Comparison of ENCODE assay signal across 13 cellular contexts in the genomic region with DNA sequence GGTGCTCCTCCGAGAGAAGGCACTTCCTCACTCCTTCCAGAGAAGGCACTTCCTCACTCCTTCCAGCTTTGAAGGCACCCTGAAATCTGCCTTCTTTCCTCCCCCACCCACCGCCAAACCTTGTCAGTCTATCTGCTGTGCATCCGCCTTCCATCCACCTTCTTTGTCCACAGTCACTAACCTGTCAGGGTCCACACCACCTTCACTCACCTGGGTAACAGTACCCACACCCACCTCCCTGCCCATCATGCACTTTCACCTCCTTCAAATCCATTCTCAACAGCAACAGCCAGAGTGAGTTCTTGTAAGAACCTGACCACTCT. TPM values are rescaled to one million over a fixed set of nuclear protein-coding genes. Genes with fewer than 3 reads are reported as not detected.
DNase-seq lines count a peak whose midpoint lies in the region; ATAC-seq lines count a peak whose summit lies in the region.
"Had no signal": no experiment of that assay in that cellular context is flagged by ENCODE, and none has a peak within 500 bp of the region (broad histone marks: within the 10 kb centered on the region; RNA-seq: fewer than 3 reads in every experiment).

No MANE protein-coding gene starts in this region.

- H2BK120ac ChIP-seq in mesendoderm (ENCODE audit: low read depth, low read length): no peak overlapping the region

- peaks cover 5% of the 10 kb centered on the region for H3K79me1 ChIP-seq in mesendoderm (ENCODE audit: low read length)

- no peak overlapping the region for H3K9ac ChIP-seq in mesendoderm (ENCODE audit: low read length)

- no peaks in the 10 kb centered on the region for H3K9me3 Mint-ChIP-seq in T-cell
- H3K9me3 Mint-ChIP-seq in effector memory CD8-positive, alpha-beta T cell: no peaks in the 10 kb centered on the region
- no peaks in the 10 kb centered on the region for H3K9me3 Mint-ChIP-seq in stimulated activated effector memory CD8-positive, alpha-beta T cell treated with anti-CD3 and anti-CD28 coated beads, Interleukin-12 subunit alpha, Interleukin-12 subunit beta, amount 100 ng/mL, for 72 hours

- ATAC-seq in T-cell (replicated peaks in 1 of 4): no peak
- no peak for ATAC-seq in effector memory CD8-positive, alpha-beta T cell (replicated peaks)
- ATAC-seq in stimulated activated effector memory CD8-positive, alpha-beta T cell treated with anti-CD3 and anti-CD28 coated beads, Interleukin-12 subunit alpha, Interleukin-12 subunit beta, amount 100 ng/mL, for 72 hours: no peak
- ATAC-seq in aorta (ENCODE audit: low FRiP score): no peak
- ATAC-seq in HG03159 (IDR thresholded peaks at IDR 0.05; ENCODE audit: unreplicated experiment): no peak

- H2AK5ac ChIP-seq in mesendoderm (ENCODE audit: low read length): no peak overlapping the region

- H3K36me3 ChIP-seq in aorta (ENCODE audit: control insufficient read depth in 1 of 2, insufficient read depth in 2 of 2, low read length in 1 of 2): no peaks in the 10 kb centered on the region
- no peaks in the 10 kb centered on the region for H3K36me3 ChIP-seq in mesendoderm (ENCODE audit: control insufficient read depth, insufficient read depth, low read length)
- H3K36me3 ChIP-seq: vagina had no signal

- H4K8ac ChIP-seq in mesendoderm (ENCODE audit: low read depth, low read length): no peak overlapping the region

- H3K4me1 ChIP-seq in aorta (ENCODE audit: control insufficient read depth in 1 of 2, insufficient read depth in 2 of 2, low read length in 2 of 2) (no peaks in the 10 kb centered on the region), mesendoderm (ENCODE audit: control insufficient read depth, low read depth, low read length) (peaks cover 6% of the 10 kb centered on the region)

- DNase-seq in activated T-cell treated with anti-CD3 and anti-CD28 coated beads, Interleukin-2, amount 50 U/mL, for 1 hour: peak; percentile 17
- DNase-seq in activated T-cell treated with anti-CD3 and anti-CD28 coated beads for 4 hours (no peak), T-cell (peak in 1 of 34 experiments; percentile 19), aorta (no peak), mesendoderm (no peak)
- no peak for DNase-seq in effector memory CD8-positive, alpha-beta T cell
- no peak for DNase-seq in stimulated activated effector memory CD8-positive, alpha-beta T cell treated with anti-CD3 and anti-CD28 coated beads, Interleukin-12 subunit alpha, Interleukin-12 subunit beta, amount 100 ng/mL, for 72 hours (ENCODE audit: low spot score in 2 of 2)
- DNase-seq: NCI-H2171 had no signal

- H3K9me3 ChIP-seq in aorta (ENCODE audit: control insufficient read depth, low read length): no peaks in the 10 kb centered on the region
- H3K9me3 ChIP-seq: vagina had no signal

- H3K4me3 Mint-ChIP-seq in T-cell: peak overlapping the region in 2 of 3 donors; percentile 67 to 85
- H3K4me3 Mint-ChIP-seq in effector memory CD8-positive, alpha-beta T cell: peak overlapping the region; percentile 72 to 84
- peak overlapping the region; percentile 77 for H3K4me3 Mint-ChIP-seq in stimulated activated effector memory CD8-positive, alpha-beta T cell treated with anti-CD3 and anti-CD28 coated beads, Interleukin-12 subunit alpha, Interleukin-12 subunit beta, amount 100 ng/mL, for 72 hours

- H3K4me2 ChIP-seq in mesendoderm (ENCODE audit: low read length): no peak overlapping the region

- H3K27me3 ChIP-seq in aorta (ENCODE audit: control insufficient read depth in 1 of 2, insufficient read depth in 2 of 2, low read length in 1 of 2) (no peaks in the 10 kb centered on the region), mesendoderm (ENCODE audit: insufficient read depth, low read length, poor library complexity) (no peaks in the 10 kb centered on the region)
- H3K27me3 ChIP-seq: vagina had no signal

- H3K36me3 Mint-ChIP-seq in T-cell: peaks cover 5% of the 10 kb centered on the region
- peaks cover 18% of the 10 kb centered on the region for H3K36me3 Mint-ChIP-seq in effector memory CD8-positive, alpha-beta T cell (ENCODE audit: insufficient read depth)
- H3K36me3 Mint-ChIP-seq in stimulated activated effector memory CD8-positive, alpha-beta T cell treated with anti-CD3 and anti-CD28 coated beads, Interleukin-12 subunit alpha, Interleukin-12 subunit beta, amount 100 ng/mL, for 72 hours: peaks cover 52% of the 10 kb centered on the region

- 78 to 84% methylated on average over 3 of the region's 3 CpGs for WGBS in aorta, 2 donors
- no CpG with 5 or more reads among the region's 3 CpGs for WGBS in mesendoderm (ENCODE audit: extremely low coverage, insufficient coverage, low lambda C conversion rate)

- no peak overlapping the region for H3K4ac ChIP-seq in mesendoderm (ENCODE audit: low read depth, low read length)

- H3K27ac Mint-ChIP-seq in T-cell: peak overlapping the region; percentile 98 to 99
- H3K27ac Mint-ChIP-seq in effector memory CD8-positive, alpha-beta T cell: peak overlapping the region; percentile 85 to 97
- peak overlapping the region; percentile 100 for H3K27ac Mint-ChIP-seq in stimulated activated effector memory CD8-positive, alpha-beta T cell treated with anti-CD3 and anti-CD28 coated beads, Interleukin-12 subunit alpha, Interleukin-12 subunit beta, amount 100 ng/mL, for 72 hours

- no peaks in the 10 kb centered on the region for H3K79me2 ChIP-seq in mesendoderm (ENCODE audit: control insufficient read depth, insufficient read depth, low read length)

- no peak overlapping the region for H3K27ac ChIP-seq in aorta (ENCODE audit: low read depth in 1 of 2, low read length in 2 of 2)
- no peak overlapping the region for H3K27ac ChIP-seq in mesendoderm (ENCODE audit: low read depth, low read length)

- POLR2A ChIA-PET in T-cell (lab: Charles Lee): interaction anchor here in 1 of 2 donors (0.5 kb wide), 1 partner anchor 1093 kb away, joined by 4 read pairs; no protein-coding TSS in a partner anchor

- no peak overlapping the region for H3K18ac ChIP-seq in mesendoderm (ENCODE audit: low read length)

- H3K4me1 Mint-ChIP-seq in T-cell: peaks cover 63 to 66% (median 66%) of the 10 kb centered on the region in 3 donors
- H3K4me1 Mint-ChIP-seq in effector memory CD8-positive, alpha-beta T cell (ENCODE audit: low read depth in 2 of 2): peaks cover 57 to 59% of the 10 kb centered on the region in 2 donors
- H3K4me1 Mint-ChIP-seq in stimulated activated effector memory CD8-positive, alpha-beta T cell treated with anti-CD3 and anti-CD28 coated beads, Interleukin-12 subunit alpha, Interleukin-12 subunit beta, amount 100 ng/mL, for 72 hours: peaks cover 67% of the 10 kb centered on the region

- H2BK15ac ChIP-seq in mesendoderm (replicated peaks; ENCODE audit: low read depth): no peak overlapping the region

- H4K5ac ChIP-seq in mesendoderm (ENCODE audit: low read length): no peak overlapping the region

- H3K27me3 Mint-ChIP-seq in T-cell: no peaks in the 10 kb centered on the region
- no peaks in the 10 kb centered on the region for H3K27me3 Mint-ChIP-seq in effector memory CD8-positive, alpha-beta T cell

- H3K4me3 ChIP-seq in aorta (ENCODE audit: low read length in 2 of 2) (no peak overlapping the region), mesendoderm (ENCODE audit: low read length) (no peak overlapping the region)
- H3K4me3 ChIP-seq: skin epidermis, vagina had no signal

- intact Hi-C loops in aorta (cut with DNase I): no loop called here

- CTCF ChIA-PET in T-cell (lab: Charles Lee): no interaction called here

- H3K23ac ChIP-seq in mesendoderm (ENCODE audit: low read length): no peak overlapping the region

- H2BK5ac ChIP-seq in mesendoderm (ENCODE audit: low read length): no peak overlapping the region

- H3K56ac ChIP-seq in mesendoderm (ENCODE audit: low read length): no peak overlapping the region

RNA-seq across cellular contexts. Expression of a gene that starts 5.2 kb away (rescaled TPM):
- total RNA-seq in T-cell (10 to 100 TPM in 1 of 5 donors, 1 to 10 TPM in 4; 6.1 to 11.2 (median 6.6) TPM), aorta (10 to 100 TPM; 15.3 to 21.9 TPM)
- polyA plus RNA-seq in aorta: 10 to 100 TPM; 12.9 to 14.1 TPM
- polyA plus RNA-seq in mesendoderm (2013, experiment 1 of 2): 2.0 TPM
- polyA plus RNA-seq in mesendoderm (2013, experiment 2 of 2): 1.8 TPM

RNA-seq across cellular contexts. Expression of a gene that starts 11.2 kb away (rescaled TPM):
- total RNA-seq in T-cell (10 to 100 TPM in 1 of 5 donors, 1 to 10 TPM in 4; 1.5 to 10.2 (median 5.9) TPM), aorta (under 1 TPM; 0.26 to 0.69 TPM)
- under 1 TPM in 1 of 2 donors, not detected in 1; 0.63 TPM for polyA plus RNA-seq in aorta
- 2.9 TPM for polyA plus RNA-seq in mesendoderm (2013, experiment 1 of 2)
- 3.0 TPM for polyA plus RNA-seq in mesendoderm (2013, experiment 2 of 2)
- total RNA-seq: dermis microvascular lymphatic vessel endothelial cell, fibroblast of villous mesenchyme had no signal

RNA-seq across cellular contexts. Expression of a gene that starts 44.9 kb away (rescaled TPM):
- total RNA-seq in T-cell (1 to 10 TPM; 2.2 to 4.1 (median 3.1) TPM), aorta (10 to 100 TPM; 35.5 to 44.5 TPM)
- polyA plus RNA-seq in aorta: 10 to 100 TPM; 26.4 to 54.1 TPM
- 7.1 TPM for polyA plus RNA-seq in mesendoderm (2013, experiment 1 of 2)
- 6.5 TPM for polyA plus RNA-seq in mesendoderm (2013, experiment 2 of 2)

Comparison
In these comparisons a context has a peak if more than half of its experiments do, and no peak if none do; other contexts are left out.
1. RNA of a gene that starts 44.9 kb away (total RNA-seq): 35.5 to 44.5 TPM in aorta; 2.2 to 4.1 TPM in T-cell; every median in the first group is over 4 times any median in the second.
2. Peak in every context shown above with its lines, with median percentiles within 50 percentile points of each other: H3K27ac Mint-ChIP-seq and H3K4me3 Mint-ChIP-seq.